Comparison of ENCODE assay signal across 20 cellular contexts in genomic region chr5:130206686-130207085, GRCh38.
"Had no signal": no experiment of that assay in that cellular context is flagged by ENCODE, and none has a peak within 500 bp of the region (broad histone marks: within the 10 kb centered on the region; RNA-seq: fewer than 3 reads in every experiment).

No MANE protein-coding gene starts in this region.

- H3K4me3 ChIP-seq: ascending aorta, body of pancreas, Peyer's patch had no signal

- ATAC-seq: activated CD4-positive, CD25-positive, alpha-beta regulatory T cell treated with anti-CD3 and anti-CD28 coated beads, Interleukin-2, amount 50 U/mL, for 24 hours; activated CD8-positive, alpha-beta T cell treated with anti-CD3 and anti-CD28 coated beads for 36 hours; body of pancreas had no signal

- H3K4me1 ChIP-seq: ascending aorta, body of pancreas, Peyer's patch had no signal

- H3K9me3 ChIP-seq: ascending aorta, body of pancreas, Peyer's patch had no signal

- H3K27ac ChIP-seq: ascending aorta, body of pancreas, Peyer's patch had no signal

- H3K36me3 ChIP-seq: ascending aorta, Peyer's patch had no signal

- DNase-seq: activated CD4-positive, alpha-beta T cell treated with anti-CD3 and anti-CD28 coated beads for 4 hours; activated CD8-positive, alpha-beta memory T cell treated with anti-CD3 and anti-CD28 coated beads, Interleukin-2, amount 50 U/mL, for 48 hours; activated CD8-positive, alpha-beta T cell treated with anti-CD3 and anti-CD28 coated beads for 36 hours; activated T-cell treated with anti-CD3 and anti-CD28 coated beads, Interleukin-2, amount 50 U/mL, for 1 hour; amniotic stem cell; body of pancreas; KG1; NCI-H1092 treated with DMSO at 0.1 percent for 48 hours; NCI-H1417 treated with DMSO at 0.1 percent for 48 hours; NCI-H1694; NCI-H2029; NCI-H2107; NCI-H2171 treated with DMSO at 0.1 percent for 48 hours; NCI-H226; NCI-H526; NCI-H82; Peyer's patch; SHP77 treated with DMSO at 0.1 percent for 48 hours had no signal

- H3K27me3 ChIP-seq: ascending aorta, body of pancreas, Peyer's patch had no signal
